ENCODE assay signal across 7 cellular contexts in genomic region chr17:5075472-5075871, GRCh38. TPM values are rescaled to one million over a fixed set of nuclear protein-coding genes. Genes with fewer than 3 reads are reported as not detected.
DNase-seq lines count a peak whose midpoint lies in the region; ATAC-seq, FAIRE-seq and TF ChIP-seq lines count a peak whose summit lies in the region.
"Not testable (repeated sequence)": the region's sequence is repeated elsewhere in the genome, so short reads cannot be mapped to it uniquely, and the experiment has no call there.
"Had no signal": no experiment of that assay in that cellular context is flagged by ENCODE, and none has a peak within 500 bp of the region (broad histone marks: within the 10 kb centered on the region; RNA-seq: fewer than 3 reads in every experiment).

No MANE protein-coding gene starts in this region.

- H4K91ac ChIP-seq in H1 (replicated peaks; ENCODE audit: insufficient read length, low read length); mesenchymal stem cell (ENCODE audit: low read length): not testable (repeated sequence)

- TF ChIP-seq CTCF in A549 (IDR thresholded peaks at IDR 0.05); H1 (IDR thresholded peaks at IDR 0.05; ENCODE audit: control extremely low read depth in 1 of 3, insufficient read depth in 1 of 3, low read depth in 1 of 3, low read length in 3 of 3): not testable (repeated sequence)

- H3K4me1 ChIP-seq in A549; ES-I3 (ENCODE audit: insufficient read depth, low read length); HUES64 (ENCODE audit: insufficient read depth, low read length); H1 (replicated peaks in 1 of 4; ENCODE audit: control insufficient read depth in 3 of 4, insufficient read depth in 4 of 4, low read length in 3 of 4); mesenchymal stem cell (ENCODE audit: control insufficient read depth, insufficient read depth, low read depth, low read length): not testable (repeated sequence)

- H3K4me3 ChIP-seq in A549; HUES64 (ENCODE audit: low read length); H1 (ENCODE audit: extremely low read depth in 1 of 4, insufficient read depth in 2 of 4, low read depth in 3 of 4, low read length in 4 of 4); mesenchymal stem cell (ENCODE audit: insufficient read depth in 1 of 2, low read depth in 1 of 2, low read length in 2 of 2): not testable (repeated sequence)

- H3K23ac ChIP-seq in H1 (ENCODE audit: insufficient read length); mesenchymal stem cell (ENCODE audit: low read length in 2 of 2): not testable (repeated sequence)

- H3K27me3 ChIP-seq in HUES64 (ENCODE audit: insufficient read depth, low read length), result not testable (repeated sequence)
- H3K27me3 ChIP-seq in H1 (replicated peaks in 1 of 4; ENCODE audit: control insufficient read depth in 3 of 4, extremely low read depth in 1 of 4, insufficient read depth in 3 of 4, low read length in 3 of 4) (peaks cover 0 to 13% (median 8%) of the 10 kb centered on the region in 4 experiments; a peak in 5 of 7 replicates), mesenchymal stem cell (ENCODE audit: control insufficient read depth in 1 of 2, insufficient read depth in 1 of 2, low read length in 2 of 2) (peaks cover 0 to 20% of the 10 kb centered on the region in 2 experiments)

- TF ChIP-seq RAD21 in A549 (conservative IDR thresholded peaks at IDR 0.05 in 1 of 2, IDR thresholded peaks at IDR 0.05 in 1 of 2); H1 (IDR thresholded peaks at IDR 0.05 in 1 of 2, conservative IDR thresholded peaks at IDR 0.05 in 1 of 2; ENCODE audit: low read depth in 2 of 2, low read length in 2 of 2): not testable (repeated sequence)

- H3K4me2 ChIP-seq in A549; H1 (ENCODE audit: insufficient read depth in 1 of 2, low read depth in 2 of 2, low read length in 2 of 2); mesenchymal stem cell (ENCODE audit: low read length, poor library complexity, severe bottlenecking): not testable (repeated sequence)

- not testable (repeated sequence) for H3K79me2 ChIP-seq in H1 (ENCODE audit: control insufficient read depth in 1 of 2, insufficient read depth in 2 of 2, low read length in 2 of 2)

- ATAC-seq in A549, result not testable (repeated sequence)

- not testable (repeated sequence) for H3K14ac ChIP-seq in H1 (ENCODE audit: insufficient read length); mesenchymal stem cell (ENCODE audit: low read length in 2 of 2)

- H2BK120ac ChIP-seq in H1 (replicated peaks; ENCODE audit: low read depth, low read length); mesenchymal stem cell (ENCODE audit: low read depth, low read length): not testable (repeated sequence)

- POLR2A ChIA-PET in A549 (lab: Yijun Ruan, JAX) (interaction anchor here (0.6 kb wide), 1 partner anchor 25 kb away, joined by 5 read pairs; no protein-coding TSS in a partner anchor), H1 (lab: Charles Lee; ENCODE audit: partially characterized antibody) (interaction anchor here (0.9 kb wide), 1 partner anchor 107 kb away, joined by 4 read pairs; no protein-coding TSS in a partner anchor)

- not testable (repeated sequence) for H2BK12ac ChIP-seq in H1 (ENCODE audit: low read depth, low read length); mesenchymal stem cell (ENCODE audit: low read length in 2 of 2)

- TF ChIP-seq EP300 in A549 (IDR thresholded peaks at IDR 0.05); H1 (IDR thresholded peaks at IDR 0.05; ENCODE audit: borderline replicate concordance in 1 of 2, low read depth in 2 of 2, low read length in 2 of 2): not testable (repeated sequence)

- DNase-seq in A549 (ENCODE audit: low read depth in 1 of 2, low spot score in 1 of 2); H1 (ENCODE audit: low read depth in 1 of 2, low spot score in 2 of 2); mesenchymal stem cell: not testable (repeated sequence)

- H3K23me2 ChIP-seq in H1 (ENCODE audit: low read depth, low read length), result not testable (repeated sequence)

- H3K9ac ChIP-seq in ES-I3 (ENCODE audit: low read depth, low read length) (peak overlapping the region; percentile 2; the same call in 1 of the 2 replicates), HUES64 (ENCODE audit: low read depth, low read length) (0 out of 2 replicates have a peak overlapping the region, but pooled peaks have one; percentile 9)
- not testable (repeated sequence) for H3K9ac ChIP-seq in H1 (replicated peaks in 1 of 4; ENCODE audit: extremely low read depth in 1 of 4, low read depth in 3 of 4, low read length in 3 of 4); mesenchymal stem cell (ENCODE audit: low read length)

- not testable (repeated sequence) for TF ChIP-seq POLR2A in A549 (IDR thresholded peaks at IDR 0.05; ENCODE audit: low read length); H1 (IDR thresholded peaks at IDR 0.05; ENCODE audit: control extremely low read depth in 1 of 2, low read depth in 2 of 2, low read length in 2 of 2)

- H2AFZ ChIP-seq in H1 (ENCODE audit: low read length), result 0 out of 2 replicates have a peak overlapping the region, but pooled peaks have one; percentile 11
- H2AFZ ChIP-seq in mesenchymal stem cell (ENCODE audit: low read depth, low read length), result not testable (repeated sequence)

- H3K27ac ChIP-seq in A549; H1 (ENCODE audit: low read depth, low read length): not testable (repeated sequence)
- H3K27ac ChIP-seq in HUES64 (ENCODE audit: low read depth, low read length) (peak overlapping the region; percentile 66; the same call in 1 of the 2 replicates), mesenchymal stem cell (ENCODE audit: low read length, poor library complexity, severe bottlenecking) (peak overlapping the region; percentile 64)

- not testable (repeated sequence) for H2BK15ac ChIP-seq in H1 (ENCODE audit: low read length); mesenchymal stem cell (ENCODE audit: low read depth, poor library complexity, severe bottlenecking)

- FAIRE-seq in A549 (lab: Jason Lieb, UNC); H1 (lab: Jason Lieb, UNC): not testable (repeated sequence)

- H3K79me1 ChIP-seq in H1 (ENCODE audit: low read depth, low read length); mesenchymal stem cell (replicated peaks; ENCODE audit: low read length, poor library complexity, severe bottlenecking): not testable (repeated sequence)

- H3K9me3 ChIP-seq in A549, result peaks cover 52% of the 10 kb centered on the region
- H3K9me3 ChIP-seq in ES-I3 (ENCODE audit: control insufficient read depth, insufficient read depth, low read length); HUES64 (ENCODE audit: insufficient read depth, low read depth, low read length); H1 (ENCODE audit: insufficient read depth in 2 of 2, low read depth in 1 of 2, low read length in 1 of 2); mesenchymal stem cell (ENCODE audit: control insufficient read depth, low read length): not testable (repeated sequence)

- not testable (repeated sequence) for H3K4ac ChIP-seq in H1 (replicated peaks; ENCODE audit: insufficient read length, low read depth, low read length); mesenchymal stem cell (ENCODE audit: low read depth in 1 of 2, low read length in 2 of 2)

- not testable (repeated sequence) for H3K36me3 ChIP-seq in ES-I3 (ENCODE audit: insufficient read depth, low read length); HUES64 (ENCODE audit: insufficient read depth, low read length); H1 (ENCODE audit: control insufficient read depth in 2 of 4, insufficient read depth in 4 of 4, low read length in 3 of 4); mesenchymal stem cell (ENCODE audit: control insufficient read depth in 1 of 2, insufficient read depth in 2 of 2, low read depth in 1 of 2, low read length in 2 of 2)

- not testable (repeated sequence) for H3K18ac ChIP-seq in H1 (ENCODE audit: extremely low read depth, low read length); mesenchymal stem cell (ENCODE audit: low read depth in 1 of 2, low read length in 2 of 2)

- not testable (repeated sequence) for H4K5ac ChIP-seq in H1 (ENCODE audit: insufficient read length, low read depth, low read length)

- not testable (repeated sequence) for H2BK20ac ChIP-seq in H1 (ENCODE audit: low read length)

- H3K56ac ChIP-seq in H1 (replicated peaks; ENCODE audit: insufficient read length, low read depth, low read length), result not testable (repeated sequence)

- 85% methylated on average over 4 of the region's 5 CpGs for WGBS in A549 (ENCODE audit: missing lambda C conversion rate)
- WGBS in HUES64, result 92% methylated on average over 4 of the region's 5 CpGs
- 88% methylated on average over 4 of the region's 5 CpGs; no CpG with 5 or more reads in 1 of the 2 experiments for WGBS in H1 (ENCODE audit: extremely low coverage in 1 of 2, insufficient coverage in 1 of 2, insufficient read length in 1 of 2, insufficient replicate concordance in 2 of 2, low coverage in 1 of 2, low lambda C conversion rate in 2 of 2, missing lambda C conversion rate in 1 of 2), 2 experiments
- 76% methylated on average over 4 of the region's 5 CpGs for WGBS in mesenchymal stem cell

- CTCF ChIA-PET in A549 (lab: Yijun Ruan, JAX) (interaction anchor here (0.8 kb wide), 1 partner anchor 13 kb away, joined by 3 read pairs; no protein-coding TSS in a partner anchor), H1 (lab: Charles Lee; ENCODE audit: partially characterized antibody) (interaction anchor here (0.6 to 1.2 kb wide), 2 partner anchors 12 to 238 kb away, joined by 3 to 4 read pairs; no protein-coding TSS in a partner anchor)

- not testable (repeated sequence) for H4K20me1 ChIP-seq in H1 (replicated peaks in 1 of 2; ENCODE audit: control insufficient read depth in 1 of 2, insufficient read depth in 2 of 2, low read length in 2 of 2)

- H2AK5ac ChIP-seq in H1 (ENCODE audit: low read depth, low read length); mesenchymal stem cell (ENCODE audit: low read length, severe bottlenecking): not testable (repeated sequence)

- not testable (repeated sequence) for H2BK5ac ChIP-seq in H1 (ENCODE audit: low read depth, low read length)
- peak overlapping the region; percentile 5 for H2BK5ac ChIP-seq in mesenchymal stem cell (ENCODE audit: low read depth, low read length, poor library complexity, severe bottlenecking)

- not testable (repeated sequence) for H4K8ac ChIP-seq in H1 (ENCODE audit: extremely low read depth, insufficient read depth, low read length); mesenchymal stem cell (ENCODE audit: low read length)

RNA-seq across cellular contexts. Expression of gene ZFP3, which starts 2.8 kb away (rescaled TPM):
- polyA plus RNA-seq in A549 (2011; rRNA removed) (4.1 and 4.8 TPM in 2 replicates), A549 (2017; fragmentation: RNase III; extraction: RNeasy Plus Mini Kit Qiagen cat#74134 plus additional on column Dnase treatment) (1.6 to 1.9 TPM (median 1.7 TPM) in 3 replicates), H1 (2011; rRNA removed) (0.31 and 0.44 TPM in 2 replicates)
- 0.58 and 0.78 TPM in 2 replicates for polyA plus RNA-seq in A549 (2012; cell fraction: cytosol; rRNA removed)
- polyA plus RNA-seq in A549 (2012; cell fraction: nucleus; rRNA removed), result 0.48 and 0.78 TPM in 2 replicates
- 2.6 and 3.3 TPM in 2 replicates for polyA minus RNA-seq in A549 (2011; rRNA and poly(A)+ RNA removed)
- polyA plus RNA-seq in HUES64 (2013, experiment 1 of 2), result 0.05 TPM
- polyA plus RNA-seq in HUES64 (2013, experiment 2 of 2), result not detected
- total RNA-seq in H1 (2021; fragmentation: NEBNext Ultra II Directional; extraction: Animal tissue kit (Norgen Biotek cat#: 25700)), result 0.15 and 0.17 TPM in 2 replicates
- polyA plus RNA-seq in H1 (2011; cell fraction: cytosol; rRNA removed), result 0.37 TPM
- polyA plus RNA-seq in H1 (2011; cell fraction: nucleus; rRNA removed), result 0.20 TPM
- polyA plus RNA-seq in H1 (2012, experiment 1 of 2), result 0.28 to 0.39 TPM (median 0.34 TPM) in 4 replicates
- polyA plus RNA-seq in H1 (2012, experiment 2 of 2), result 0.03 TPM
- 0.39 TPM for polyA plus RNA-seq in H1 (2013, experiment 1 of 2)
- polyA plus RNA-seq in H1 (2013, experiment 2 of 2), result 0.33 TPM
- 0.49 and 0.66 TPM in 2 replicates for polyA minus RNA-seq in H1 (2011; rRNA and poly(A)+ RNA removed)
- 0.44 TPM for polyA minus RNA-seq in H1 (2011; cell fraction: cytosol; rRNA and poly(A)+ RNA removed)
- polyA minus RNA-seq in H1 (2011; cell fraction: nucleus; rRNA and poly(A)+ RNA removed), result 1.7 TPM
- not detected for polyA plus RNA-seq in mesenchymal stem cell (2013, experiment 1 of 2)
- polyA plus RNA-seq in mesenchymal stem cell (2013, experiment 2 of 2), result not detected

RNA-seq across cellular contexts. Expression of gene ZNF232, which starts 36.2 kb away (rescaled TPM):
- polyA plus RNA-seq in A549 (2011; rRNA removed) (4.9 and 5.1 TPM in 2 replicates), A549 (2017; fragmentation: RNase III; extraction: RNeasy Plus Mini Kit Qiagen cat#74134 plus additional on column Dnase treatment) (4.7 to 5.1 TPM (median 4.7 TPM) in 3 replicates), H1 (2011; rRNA removed) (9.2 and 11.1 TPM in 2 replicates)
- polyA plus RNA-seq in A549 (2012; cell fraction: cytosol; rRNA removed), result 1.9 and 2.1 TPM in 2 replicates
- polyA plus RNA-seq in A549 (2012; cell fraction: nucleus; rRNA removed), result 1.1 and 1.9 TPM in 2 replicates
- polyA minus RNA-seq in A549 (2011; rRNA and poly(A)+ RNA removed), result 2.5 and 2.8 TPM in 2 replicates
- 30.1 TPM for polyA plus RNA-seq in HUES64 (2013, experiment 1 of 2)
- 28.1 TPM for polyA plus RNA-seq in HUES64 (2013, experiment 2 of 2)
- total RNA-seq in H1 (2021; fragmentation: NEBNext Ultra II Directional; extraction: Animal tissue kit (Norgen Biotek cat#: 25700)), result 39.8 and 41.0 TPM in 2 replicates
- 15.6 TPM for polyA plus RNA-seq in H1 (2011; cell fraction: cytosol; rRNA removed)
- 13.4 TPM for polyA plus RNA-seq in H1 (2011; cell fraction: nucleus; rRNA removed)
- 25.1 to 28.4 TPM (median 26.8 TPM) in 4 replicates for polyA plus RNA-seq in H1 (2012, experiment 1 of 2)
- 9.6 TPM for polyA plus RNA-seq in H1 (2012, experiment 2 of 2)
- polyA plus RNA-seq in H1 (2013, experiment 1 of 2), result 28.4 TPM
- 27.7 TPM for polyA plus RNA-seq in H1 (2013, experiment 2 of 2)
- polyA minus RNA-seq in H1 (2011; rRNA and poly(A)+ RNA removed), result 20.4 and 22.6 TPM in 2 replicates
- polyA minus RNA-seq in H1 (2011; cell fraction: cytosol; rRNA and poly(A)+ RNA removed), result 10.9 TPM
- polyA minus RNA-seq in H1 (2011; cell fraction: nucleus; rRNA and poly(A)+ RNA removed), result 14.4 TPM
- polyA plus RNA-seq in mesenchymal stem cell (2013, experiment 1 of 2), result 6.5 TPM
- polyA plus RNA-seq in mesenchymal stem cell (2013, experiment 2 of 2), result 6.0 TPM
- total RNA-seq: A172 had no signal

RNA-seq across cellular contexts. Expression of gene SLC52A1, which starts 40.2 kb away (rescaled TPM):
- polyA plus RNA-seq in A549 (2011; rRNA removed) (1.4 and 1.9 TPM in 2 replicates), A549 (2017; fragmentation: RNase III; extraction: RNeasy Plus Mini Kit Qiagen cat#74134 plus additional on column Dnase treatment) (1.0 to 1.4 TPM (median 1.3 TPM) in 3 replicates), H1 (2011; rRNA removed) (0.67 and 1.2 TPM in 2 replicates)
- 0.63 and 0.87 TPM in 2 replicates for polyA plus RNA-seq in A549 (2012; cell fraction: cytosol; rRNA removed)
- polyA plus RNA-seq in A549 (2012; cell fraction: nucleus; rRNA removed), result 3.2 and 3.4 TPM in 2 replicates
- polyA minus RNA-seq in A549 (2011; rRNA and poly(A)+ RNA removed), result 1.5 and 1.7 TPM in 2 replicates
- 0.20 TPM for polyA plus RNA-seq in HUES64 (2013, experiment 1 of 2)
- polyA plus RNA-seq in HUES64 (2013, experiment 2 of 2), result not detected
- total RNA-seq in H1 (2021; fragmentation: NEBNext Ultra II Directional; extraction: Animal tissue kit (Norgen Biotek cat#: 25700)), result 0.61 and 0.63 TPM in 2 replicates
- polyA plus RNA-seq in H1 (2011; cell fraction: cytosol; rRNA removed), result 0.84 TPM
- 2.1 TPM for polyA plus RNA-seq in H1 (2011; cell fraction: nucleus; rRNA removed)
- polyA plus RNA-seq in H1 (2012, experiment 1 of 2), result 0.32 to 0.46 TPM (median 0.42 TPM) in 4 replicates
- polyA plus RNA-seq in H1 (2012, experiment 2 of 2), result 0.31 TPM
- polyA plus RNA-seq in H1 (2013, experiment 1 of 2), result 0.51 TPM
- polyA plus RNA-seq in H1 (2013, experiment 2 of 2), result 0.50 TPM
- 0.24 and 0.32 TPM in 2 replicates for polyA minus RNA-seq in H1 (2011; rRNA and poly(A)+ RNA removed)
- 0.73 TPM for polyA minus RNA-seq in H1 (2011; cell fraction: cytosol; rRNA and poly(A)+ RNA removed)
- polyA minus RNA-seq in H1 (2011; cell fraction: nucleus; rRNA and poly(A)+ RNA removed), result not detected
- not detected for polyA plus RNA-seq in mesenchymal stem cell (2013, experiment 1 of 2)
- polyA plus RNA-seq in mesenchymal stem cell (2013, experiment 2 of 2), result not detected
- total RNA-seq: CD8-positive, alpha-beta T cell had no signal

RNA-seq across cellular contexts. Expression of gene USP6, which starts 40.4 kb away (rescaled TPM):
- polyA plus RNA-seq in A549 (2011; rRNA removed) (0.01 TPM in 2 replicates), A549 (2017; fragmentation: RNase III; extraction: RNeasy Plus Mini Kit Qiagen cat#74134 plus additional on column Dnase treatment) (0.04 to 0.09 TPM (median 0.07 TPM) in 3 replicates), H1 (2011; rRNA removed) (0.05 and 0.08 TPM in 2 replicates)
- polyA plus RNA-seq in A549 (2012; cell fraction: cytosol; rRNA removed), result under 0.01 TPM in 2 replicates
- polyA plus RNA-seq in A549 (2012; cell fraction: nucleus; rRNA removed), result 0.05 and 0.06 TPM in 2 replicates
- polyA minus RNA-seq in A549 (2011; rRNA and poly(A)+ RNA removed), result not detected in 2 replicates
- under 0.01 TPM for polyA plus RNA-seq in HUES64 (2013, experiment 1 of 2)
- polyA plus RNA-seq in HUES64 (2013, experiment 2 of 2), result not detected
- total RNA-seq in H1 (2021; fragmentation: NEBNext Ultra II Directional; extraction: Animal tissue kit (Norgen Biotek cat#: 25700)), result 0.25 and 0.32 TPM in 2 replicates
- polyA plus RNA-seq in H1 (2011; cell fraction: cytosol; rRNA removed), result 0.12 TPM
- 0.48 TPM for polyA plus RNA-seq in H1 (2011; cell fraction: nucleus; rRNA removed)
- 0.11 to 0.16 TPM (median 0.13 TPM) in 4 replicates for polyA plus RNA-seq in H1 (2012, experiment 1 of 2)
- polyA plus RNA-seq in H1 (2012, experiment 2 of 2), result not detected
- polyA plus RNA-seq in H1 (2013, experiment 1 of 2), result 0.04 TPM
- 0.02 TPM for polyA plus RNA-seq in H1 (2013, experiment 2 of 2)
- polyA minus RNA-seq in H1 (2011; rRNA and poly(A)+ RNA removed), result 0.12 and 0.28 TPM in 2 replicates
- 0.15 TPM for polyA minus RNA-seq in H1 (2011; cell fraction: cytosol; rRNA and poly(A)+ RNA removed)
- 0.50 TPM for polyA minus RNA-seq in H1 (2011; cell fraction: nucleus; rRNA and poly(A)+ RNA removed)
- not detected for polyA plus RNA-seq in mesenchymal stem cell (2013, experiment 1 of 2)
- not detected for polyA plus RNA-seq in mesenchymal stem cell (2013, experiment 2 of 2)
- total RNA-seq: A172 had no signal
